ENCODE assay signal across 1 cellular context in genomic region chr7:112421666-112422486, GRCh38.
TF ChIP-seq lines count a peak whose summit lies in the region.

No MANE protein-coding gene starts in this region.

TF ChIP-seq in H1, 55 proteins besides CTCF, POLR2A, EP300 and RAD21:
- no peak for TF ChIP-seq NANOG (IDR thresholded peaks at IDR 0.05; ENCODE audit: insufficient read depth, low read depth, low read length, poor library complexity, severe bottlenecking)
- TF ChIP-seq MAFK (IDR thresholded peaks at IDR 0.05; ENCODE audit: low read depth, low read length), result peak; percentile 20; the same call in 1 of the 2 replicates
- peak; percentile 72; the same call in 1 of the 2 replicates for TF ChIP-seq BACH1 (IDR thresholded peaks at IDR 0.05; ENCODE audit: low read length)
